ENCODE assay signal across 8 cellular contexts in the genomic region with DNA sequence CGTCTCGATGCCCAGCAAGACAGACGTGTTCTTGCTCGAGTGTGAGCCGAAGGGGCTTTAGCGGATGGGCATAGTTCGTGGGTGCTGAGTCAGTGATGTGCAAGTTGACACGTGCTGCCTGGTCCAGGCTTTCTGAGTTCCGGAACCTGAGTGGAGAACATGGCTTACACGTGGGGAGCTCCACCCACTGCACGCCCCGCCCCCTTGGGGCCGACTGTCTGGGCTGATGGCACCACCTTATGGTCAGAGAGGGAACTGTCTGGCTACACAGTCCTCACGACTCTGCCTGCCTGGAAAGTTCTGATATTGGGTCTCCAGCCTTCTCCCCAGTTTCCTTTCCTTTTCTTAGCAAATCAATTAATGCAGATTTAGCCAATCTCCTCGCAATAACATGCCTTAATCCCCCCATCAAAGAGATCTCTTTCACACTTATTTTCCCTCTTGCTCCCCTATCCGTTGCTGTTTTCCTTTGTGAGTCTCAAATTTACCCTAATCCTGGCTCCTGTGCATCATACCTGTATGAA. TPM values are rescaled to one million over a fixed set of nuclear protein-coding genes. Genes with fewer than 3 reads are reported as not detected.
DNase-seq lines count a peak whose midpoint lies in the region; ATAC-seq and TF ChIP-seq lines count a peak whose summit lies in the region.

No MANE protein-coding gene starts in this region.

- H3K4me1 ChIP-seq in liver (ENCODE audit: control insufficient read depth in 4 of 4, insufficient read depth in 4 of 4, low read length in 3 of 4) = peaks cover 11 to 24% (median 22%) of the 10 kb centered on the region in 4 donors

- no peaks in the 10 kb centered on the region for H3K9me3 ChIP-seq in liver (ENCODE audit: control insufficient read depth in 4 of 4, low read length in 3 of 4)

- H3K36me3 ChIP-seq in liver (ENCODE audit: control insufficient read depth in 4 of 4, insufficient read depth in 3 of 4, low read depth in 1 of 4, low read length in 3 of 4) = no peaks in the 10 kb centered on the region

- TF ChIP-seq RAD21 in liver (IDR thresholded peaks at IDR 0.05) = peak; percentile 97 to 99

- H3K27me3 ChIP-seq in liver (ENCODE audit: control insufficient read depth in 4 of 4, insufficient read depth in 4 of 4, low read length in 3 of 4) = peaks cover 2 to 9% (median 8%) of the 10 kb centered on the region in 4 donors

- H3K9ac ChIP-seq in liver (ENCODE audit: low read depth in 1 of 2, low read length in 2 of 2) = no peak overlapping the region

- 41% methylated on average over 16 of the region's 16 CpGs for WGBS in liver

- peak; percentile 90 for TF ChIP-seq CTCF in AG09309 (IDR thresholded peaks at IDR 0.05; ENCODE audit: control insufficient read depth, insufficient read depth, low read depth, low read length, missing control alignments)
- TF ChIP-seq CTCF in liver (IDR thresholded peaks at IDR 0.05; ENCODE audit: low read depth, low read length, missing input control) = peak; percentile 98

- DNase-seq in AG09309 (ENCODE audit: low read depth) = no peak
- peak; percentile 57 for DNase-seq in NCI-H2196 treated with DMSO at 0.1 percent for 48 hours (lab: John Stamatoyannopoulos, UW; ENCODE audit: unreplicated experiment)
- DNase-seq in cerebellum (ENCODE audit: low spot score) = peak; percentile 19
- peak; percentile 64 to 86 (median 72) for DNase-seq in stimulated activated CD4-positive, alpha-beta T cell treated with anti-CD3 and anti-CD28 coated beads, TNF-alpha, amount 100 ng/mL, for 24 hours (ENCODE audit: low read depth in 3 of 3)

- ATAC-seq in GM18868 (IDR thresholded peaks at IDR 0.05; ENCODE audit: unreplicated experiment) = peak; percentile 69
- peak; percentile 49 for ATAC-seq in HG03103 (IDR thresholded peaks at IDR 0.05; ENCODE audit: low read depth, unreplicated experiment)
- peak; percentile 68 to 69 for ATAC-seq in activated CD4-positive, CD25-positive, alpha-beta regulatory T cell treated with anti-CD3 and anti-CD28 coated beads, Interleukin-2, amount 50 U/mL, for 24 hours

- H3K27ac ChIP-seq in liver (ENCODE audit: low read depth in 1 of 2, low read length in 2 of 2) = no peak overlapping the region

- H3K4me3 ChIP-seq in AG09309 (ENCODE audit: control insufficient read depth, low read depth, low read length) = no peak overlapping the region
- no peak overlapping the region for H3K4me3 ChIP-seq in liver (ENCODE audit: low read depth in 1 of 3, low read length in 3 of 3)

TF ChIP-seq in liver, 16 proteins besides CTCF, POLR2A, EP300 and RAD21:
- TF ChIP-seq FOXA2 (IDR thresholded peaks at IDR 0.05) (no peak), GABPA (IDR thresholded peaks at IDR 0.05 in 1 of 2, conservative IDR thresholded peaks at IDR 0.05 in 1 of 2) (no peak)
- TF ChIP-seq, protein P1, sequence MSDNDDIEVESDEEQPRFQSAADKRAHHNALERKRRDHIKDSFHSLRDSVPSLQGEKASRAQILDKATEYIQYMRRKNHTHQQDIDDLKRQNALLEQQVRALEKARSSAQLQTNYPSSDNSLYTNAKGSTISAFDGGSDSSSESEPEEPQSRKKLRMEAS (IDR thresholded peaks at IDR 0.05) = peak; percentile 53

RNA-seq across cellular contexts. Expression of a gene that starts 3.8 kb away (rescaled TPM):
- total RNA-seq in cerebellum (0.64 TPM), liver (under 1 TPM in 1 of 2 donors, not detected in 1; 0.17 TPM)
- polyA plus RNA-seq in liver = under 1 TPM; 0.04 to 0.18 TPM
